ENCODE assay signal across 8 cellular contexts in genomic region chr2:176638167-176639015, GRCh38.
DNase-seq lines count a peak whose midpoint lies in the region; ATAC-seq and TF ChIP-seq lines count a peak whose summit lies in the region.

No MANE protein-coding gene starts in this region.

- ATAC-seq in GM21825 (IDR thresholded peaks at IDR 0.05; ENCODE audit: unreplicated experiment), result no peak

- DNase-seq in EL (peak; percentile 72), H7 (peak; percentile 88), MG63 (peak; percentile 70), SKM-1 (lab: John Stamatoyannopoulos, UW; ENCODE audit: unreplicated experiment) (peak; percentile 35), adipocyte (ENCODE audit: low read depth) (peak; percentile 83), left ventricle myocardium inferior (peak; percentile 62), posterior cingulate gyrus (peak; percentile 36 to 94 (median 68))

- H3K4me1 ChIP-seq in adipocyte (ENCODE audit: control insufficient read depth, insufficient read depth, low read length), result peaks cover 36% of the 10 kb centered on the region
- H3K4me1 ChIP-seq in left ventricle myocardium inferior, result peaks cover 8% of the 10 kb centered on the region

- no peaks in the 10 kb centered on the region for H3K9me3 ChIP-seq in MG63
- no peaks in the 10 kb centered on the region for H3K9me3 ChIP-seq in adipocyte (ENCODE audit: control insufficient read depth, low read length)
- no peaks in the 10 kb centered on the region for H3K9me3 ChIP-seq in left ventricle myocardium inferior (replicated peaks)

- intact Hi-C loops in left ventricle myocardium inferior (cut with micrococcal nuclease) (loop anchor here (5.0 to 10.0 kb wide), 2 partner anchors 84 to 501 kb away; no protein-coding TSS in a partner anchor), posterior cingulate gyrus (cut with DNase I) (loop anchor here (5.0 kb wide), 2 partner anchors 496 to 511 kb away; partner anchors contain the start of gene HOXD8)

- no peak overlapping the region for H3K27ac ChIP-seq in left ventricle myocardium inferior (replicated peaks)

- H3K27me3 ChIP-seq in H7 (ENCODE audit: control insufficient read depth, insufficient read depth, low read length), result peaks cover 28% of the 10 kb centered on the region
- H3K27me3 ChIP-seq in MG63, result no peaks in the 10 kb centered on the region
- no peaks in the 10 kb centered on the region for H3K27me3 ChIP-seq in adipocyte (replicated peaks; ENCODE audit: control insufficient read depth, insufficient read depth, low read length)
- H3K27me3 ChIP-seq in left ventricle myocardium inferior (ENCODE audit: low read depth), result peaks cover 98% of the 10 kb centered on the region

- H3K36me3 ChIP-seq in H7 (replicated peaks; ENCODE audit: control insufficient read depth, insufficient read depth, low read length) (no peaks in the 10 kb centered on the region), MG63 (no peaks in the 10 kb centered on the region), adipocyte (ENCODE audit: control insufficient read depth, insufficient read depth, low read length, severe bottlenecking) (no peaks in the 10 kb centered on the region), left ventricle myocardium inferior (no peaks in the 10 kb centered on the region)

- H3K9ac ChIP-seq in adipocyte (ENCODE audit: low read length), result peak overlapping the region; percentile 93

- TF ChIP-seq CTCF in left ventricle myocardium inferior (IDR thresholded peaks at IDR 0.05; ENCODE audit: borderline replicate concordance), result peak; percentile 85

- H3K4me3 ChIP-seq in H7 (ENCODE audit: insufficient read depth, low read depth, low read length), result peak overlapping the region; percentile 56
- peak overlapping the region; percentile 61 for H3K4me3 ChIP-seq in MG63
- peak overlapping the region; percentile 92 for H3K4me3 ChIP-seq in adipocyte (ENCODE audit: low read length)
- peak overlapping the region; percentile 72 for H3K4me3 ChIP-seq in left ventricle myocardium inferior

Comparison
In these comparisons a context has a peak if more than half of its experiments do, and no peak if none do; other contexts are left out.
1. DNase-seq: peak in every context shown above with its lines; median percentile 88 in H7; 83 in adipocyte; 72 in EL; 70 in MG63; 68 in posterior cingulate gyrus; 62 in left ventricle myocardium inferior; 35 in SKM-1.